1 cellular context compared by ENCODE assay signal in the genomic region with DNA sequence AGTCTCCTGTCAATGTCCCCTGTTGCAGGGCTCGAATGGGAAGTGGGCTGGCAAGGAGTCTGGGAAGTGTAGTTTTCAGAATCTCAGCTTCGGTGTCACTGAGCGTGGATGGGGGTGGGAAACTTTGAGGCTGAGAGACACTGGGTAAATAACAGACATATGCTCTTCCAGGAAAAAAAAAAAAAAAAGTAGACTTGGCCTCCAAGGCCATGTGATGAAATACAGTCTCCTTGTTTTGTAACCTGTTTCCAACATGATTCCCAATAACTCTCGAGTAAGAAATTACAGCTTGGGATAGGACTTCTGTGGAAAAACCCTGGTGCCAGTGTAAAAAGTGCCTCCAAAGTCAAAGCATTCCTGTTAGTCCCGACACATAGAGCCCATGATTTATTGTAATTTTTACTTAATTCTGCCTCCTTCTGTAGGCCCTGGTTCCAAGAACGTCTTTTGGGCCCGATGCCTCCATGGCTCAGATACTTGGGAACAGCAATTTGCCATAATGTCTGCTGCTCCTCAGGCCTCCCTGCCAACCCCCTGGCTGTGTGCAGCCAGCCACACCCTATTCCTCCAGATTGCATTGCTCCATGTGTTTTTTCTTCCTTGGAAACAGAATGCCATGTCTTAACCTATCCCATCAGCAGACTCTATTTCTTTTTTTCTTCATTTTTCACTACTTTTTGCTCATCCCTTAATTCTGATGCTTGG.
TF ChIP-seq lines count a peak whose summit lies in the region.

No MANE protein-coding gene starts in this region.

TF ChIP-seq in IMR-90, 13 proteins besides CTCF, POLR2A, EP300 and RAD21:
- TF ChIP-seq ELK1 (IDR thresholded peaks at IDR 0.05; ENCODE audit: borderline replicate concordance, low read depth, low read length) (no peak), RFX5 (IDR thresholded peaks at IDR 0.05; ENCODE audit: low read depth, low read length) (no peak), BHLHE40 (IDR thresholded peaks at IDR 0.05; ENCODE audit: low read depth, low read length) (no peak), CHD1 (IDR thresholded peaks at IDR 0.05; ENCODE audit: low read depth, low read length) (no peak), SMC3 (IDR thresholded peaks at IDR 0.05; ENCODE audit: low read depth, low read length) (no peak), NFE2L2 (IDR thresholded peaks at IDR 0.05; ENCODE audit: low read depth, low read length) (no peak), CEBPB (IDR thresholded peaks at IDR 0.05; ENCODE audit: low read depth, low read length) (no peak), MXI1 (IDR thresholded peaks at IDR 0.05; ENCODE audit: borderline replicate concordance, low read depth, low read length) (no peak), MAZ (IDR thresholded peaks at IDR 0.05; ENCODE audit: borderline replicate concordance, low read depth, low read length) (no peak), FOS (IDR thresholded peaks at IDR 0.05; ENCODE audit: low read depth, low read length) (no peak), USF2 (IDR thresholded peaks at IDR 0.05; ENCODE audit: low read depth, low read length) (no peak), MAFK (IDR thresholded peaks at IDR 0.05; ENCODE audit: low read depth, low read length) (no peak), RCOR1 (IDR thresholded peaks at IDR 0.05; ENCODE audit: insufficient replicate concordance, low read length) (no peak)
